ENCODE assay signal across 1 cellular context in genomic region chr6:136863752-136864151, GRCh38.
TF ChIP-seq lines count a peak whose summit lies in the region.

No MANE protein-coding gene starts in this region.

TF ChIP-seq in SK-N-SH, 30 proteins besides CTCF, POLR2A, EP300 and RAD21 (continued from another document):
- TF ChIP-seq RXRA (IDR thresholded peaks at IDR 0.05; ENCODE audit: borderline replicate concordance, low read depth) (no peak), IRF3 (IDR thresholded peaks at IDR 0.05; ENCODE audit: low read depth, low read length) (no peak)
